In genomic region chr5:36885566-36886485, GRCh38 we compare ENCODE assay signal across 18 cellular contexts. TPM values are rescaled to one million over a fixed set of nuclear protein-coding genes. Genes with fewer than 3 reads are reported as not detected.
DNase-seq lines count a peak whose midpoint lies in the region; ATAC-seq and TF ChIP-seq lines count a peak whose summit lies in the region.
"Had no signal": no experiment of that assay in that cellular context is flagged by ENCODE, and none has a peak within 500 bp of the region (broad histone marks: within the 10 kb centered on the region; RNA-seq: fewer than 3 reads in every experiment).

No MANE protein-coding gene starts in this region.

- no peaks in the 10 kb centered on the region for H3K27me3 ChIP-seq in Loucy (ENCODE audit: insufficient read depth, low read length, poor library complexity, severe bottlenecking)
- H3K27me3 ChIP-seq in spleen (replicated peaks in 1 of 7), result no peaks in the 10 kb centered on the region
- H3K27me3 ChIP-seq: cardiac muscle cell, heart left ventricle, pancreas, right atrium auricular region, upper lobe of right lung had no signal

- no peak for ATAC-seq in activated T-helper 17 cell treated with anti-CD3 and anti-CD28 coated beads, Interleukin-2, amount 50 U/mL, for 72 hours (replicated peaks)
- ATAC-seq: left colon, natural killer cell, pancreas, upper lobe of right lung had no signal

- H3K9me3 Mint-ChIP-seq in activated CD4-positive, alpha-beta T cell treated with anti-CD3 and anti-CD28 coated beads, Interleukin-2, amount 10 ng/mL, durations not matched to agents 7 days and 5 days, result no peaks in the 10 kb centered on the region
- H3K9me3 Mint-ChIP-seq in activated T-helper 17 cell treated with anti-CD3 and anti-CD28 coated beads, Interleukin-2, amount 50 U/mL, for 72 hours, result no peaks in the 10 kb centered on the region
- H3K9me3 Mint-ChIP-seq: natural killer cell had no signal

- no peak for DNase-seq in activated CD4-positive, alpha-beta T cell treated with anti-CD3 and anti-CD28 coated beads, Interleukin-2, amount 10 ng/mL, durations not matched to agents 7 days and 5 days
- DNase-seq in activated CD4-positive, alpha-beta T cell treated with anti-CD3 and anti-CD28 coated beads for 1 hour, result no peak
- DNase-seq in spleen (peak; percentile 58), COLO668 (lab: John Stamatoyannopoulos, UW; ENCODE audit: unreplicated experiment) (no peak), D341Med (ENCODE audit: low spot score) (no peak)
- DNase-seq: C1 segment of cervical spinal cord, left colon, natural killer cell, NCI-H146, Right ventricle myocardium superior, upper lobe of right lung had no signal

- no peak overlapping the region for H3K9ac ChIP-seq in Loucy (ENCODE audit: low read depth, low read length, poor library complexity, severe bottlenecking)

- peaks cover 55% of the 10 kb centered on the region for H3K4me1 Mint-ChIP-seq in activated CD4-positive, alpha-beta T cell treated with anti-CD3 and anti-CD28 coated beads, Interleukin-2, amount 10 ng/mL, durations not matched to agents 7 days and 5 days
- peaks cover 58% of the 10 kb centered on the region for H3K4me1 Mint-ChIP-seq in activated T-helper 17 cell treated with anti-CD3 and anti-CD28 coated beads, Interleukin-2, amount 50 U/mL, for 72 hours

- no peaks in the 10 kb centered on the region for H3K9me2 ChIP-seq in Loucy (replicated peaks; ENCODE audit: low read depth, low read length)

- TF ChIP-seq CTCF in Loucy (conservative IDR thresholded peaks at IDR 0.05; ENCODE audit: low read length) (peak; percentile 13; the same call in 1 of the 2 replicates), spleen (IDR thresholded peaks at IDR 0.05 in 8 of 11, conservative IDR thresholded peaks at IDR 0.05 in 3 of 11) (no peak)

- peaks cover 98% of the 10 kb centered on the region for H4K20me1 ChIP-seq in Loucy (ENCODE audit: insufficient read depth, low read length, poor library complexity, severe bottlenecking)

- H3K36me3 ChIP-seq in Loucy (ENCODE audit: insufficient read depth, low read length) (peaks cover 10% of the 10 kb centered on the region; the same call in 1 of the 2 replicates), spleen (peaks cover 0 to 15% (median 0%) of the 10 kb centered on the region in 6 donors)
- H3K36me3 ChIP-seq: cardiac muscle cell, pancreas, upper lobe of right lung had no signal

- no peak overlapping the region for H3K4me3 Mint-ChIP-seq in activated CD4-positive, alpha-beta T cell treated with anti-CD3 and anti-CD28 coated beads, Interleukin-2, amount 10 ng/mL, durations not matched to agents 7 days and 5 days
- H3K4me3 Mint-ChIP-seq in activated T-helper 17 cell treated with anti-CD3 and anti-CD28 coated beads, Interleukin-2, amount 50 U/mL, for 72 hours, result peak overlapping the region; percentile 35

- H3K4me3 ChIP-seq in Loucy (ENCODE audit: low read length, poor library complexity, severe bottlenecking) (no peak overlapping the region), spleen (no peak overlapping the region)
- H3K4me3 ChIP-seq: cardiac muscle cell, heart left ventricle, pancreas, right atrium auricular region, upper lobe of right lung had no signal

- intact Hi-C loops in spleen (cut with DNase I; ENCODE audit: low total_unique reads), result no loop called here

- H3K4me2 ChIP-seq in Loucy (ENCODE audit: low read depth, low read length, poor library complexity, severe bottlenecking), result no peak overlapping the region

- H3K27ac Mint-ChIP-seq in activated CD4-positive, alpha-beta T cell treated with anti-CD3 and anti-CD28 coated beads, Interleukin-2, amount 10 ng/mL, durations not matched to agents 7 days and 5 days, result peak overlapping the region; percentile 25
- H3K27ac Mint-ChIP-seq in activated T-helper 17 cell treated with anti-CD3 and anti-CD28 coated beads, Interleukin-2, amount 50 U/mL, for 72 hours, result no peak overlapping the region

- no peaks in the 10 kb centered on the region for H3K27me3 Mint-ChIP-seq in activated CD4-positive, alpha-beta T cell treated with anti-CD3 and anti-CD28 coated beads, Interleukin-2, amount 10 ng/mL, durations not matched to agents 7 days and 5 days
- no peaks in the 10 kb centered on the region for H3K27me3 Mint-ChIP-seq in activated T-helper 17 cell treated with anti-CD3 and anti-CD28 coated beads, Interleukin-2, amount 50 U/mL, for 72 hours

- H3K9me3 ChIP-seq in Loucy (ENCODE audit: insufficient read depth, low read depth, low read length) (no peaks in the 10 kb centered on the region), spleen (no peaks in the 10 kb centered on the region)
- H3K9me3 ChIP-seq: heart left ventricle, pancreas, right atrium auricular region, upper lobe of right lung had no signal

- POLR2A ChIA-PET in activated CD4-positive, alpha-beta T cell treated with anti-CD3 and anti-CD28 coated beads, Interleukin-2, amount 10 ng/mL, durations not matched to agents 7 days and 5 days (lab: Charles Lee), result no interaction called here

- H3K36me3 Mint-ChIP-seq in activated CD4-positive, alpha-beta T cell treated with anti-CD3 and anti-CD28 coated beads, Interleukin-2, amount 10 ng/mL, durations not matched to agents 7 days and 5 days (ENCODE audit: low read depth), result peaks cover 21% of the 10 kb centered on the region
- H3K36me3 Mint-ChIP-seq in activated T-helper 17 cell treated with anti-CD3 and anti-CD28 coated beads, Interleukin-2, amount 50 U/mL, for 72 hours (ENCODE audit: low read depth), result peaks cover 17% of the 10 kb centered on the region
- H3K36me3 Mint-ChIP-seq: natural killer cell had no signal

- H3K4me1 ChIP-seq in Loucy (ENCODE audit: insufficient read depth, low read length, poor library complexity, severe bottlenecking), result peaks cover 59% of the 10 kb centered on the region
- H3K4me1 ChIP-seq in spleen, result peaks cover 41 to 100% (median 79%) of the 10 kb centered on the region in 6 donors

- no peaks in the 10 kb centered on the region for H3F3A ChIP-seq in Loucy (ENCODE audit: low read depth)

- no peak overlapping the region for H2AFZ ChIP-seq in Loucy (ENCODE audit: low read length)

- CTCF ChIA-PET in activated CD4-positive, alpha-beta T cell treated with anti-CD3 and anti-CD28 coated beads, Interleukin-2, amount 10 ng/mL, durations not matched to agents 7 days and 5 days (lab: Charles Lee), result interaction anchor here (0.6 to 1.2 kb wide), 2 partner anchors 9 to 43 kb away, joined by 3 read pairs; partner anchors contain the start of gene NIPBL

- peaks cover 100% of the 10 kb centered on the region for H3K79me2 ChIP-seq in Loucy (ENCODE audit: insufficient read depth, low read length)

- no peak overlapping the region for H3K27ac ChIP-seq in spleen
- H3K27ac ChIP-seq: cardiac muscle cell, heart left ventricle, HL-60, pancreas, right atrium auricular region, upper lobe of right lung had no signal

- WGBS in spleen, 5 donors, result 87 to 91% (median 88%) methylated on average over 18 of the region's 18 CpGs

- no peak for TF ChIP-seq POLR2A in spleen (IDR thresholded peaks at IDR 0.05)

RNA-seq across cellular contexts. Expression of gene NIPBL, which starts 9.3 kb away (rescaled TPM):
- total RNA-seq in activated CD4-positive, alpha-beta T cell treated with anti-CD3 and anti-CD28 coated beads, Interleukin-2, amount 10 ng/mL, durations not matched to agents 7 days and 5 days, result 10 to 100 TPM; 59.4 to 72.8 TPM
- 10 to 100 TPM; 48.3 to 50.9 TPM for total RNA-seq in activated T-helper 17 cell treated with anti-CD3 and anti-CD28 coated beads, Interleukin-2, amount 50 U/mL, for 72 hours
- 100 to 1,000 TPM in 1 of 7 donors, 10 to 100 TPM in 6; 70.2 to 103 (median 86.4) TPM for total RNA-seq in spleen
- polyA plus RNA-seq in spleen, result 10 to 100 TPM; 16.8 to 17.5 (median 17.0) TPM
